ENCODE assay signal across 8 cellular contexts in genomic region chrX:107700317-107700774, GRCh38.
DNase-seq lines count a peak whose midpoint lies in the region; ATAC-seq, FAIRE-seq and TF ChIP-seq lines count a peak whose summit lies in the region.

No MANE protein-coding gene starts in this region.

- TF ChIP-seq CTCF in IMR-90 (conservative IDR thresholded peaks at IDR 0.05; ENCODE audit: low read depth, low read length) (no peak), K562 (IDR thresholded peaks at IDR 0.05 in 2 of 3, conservative IDR thresholded peaks at IDR 0.05 in 1 of 3; ENCODE audit: insufficient read depth in 2 of 3, low read depth in 1 of 3, low read length in 3 of 3) (no peak), suprapubic skin (IDR thresholded peaks at IDR 0.05) (no peak)

- H3K27ac ChIP-seq in IMR-90 (ENCODE audit: insufficient read depth, low read length) (no peak overlapping the region), K562 (ENCODE audit: extremely low read depth, low read depth, low read length) (no peak overlapping the region), suprapubic skin (peak overlapping the region; percentile 82)

- no peak for DNase-seq in IMR-90
- no peak for DNase-seq in K562 (ENCODE audit: extremely low read depth in 1 of 4, low spot score in 3 of 4)
- peak; percentile 93 for DNase-seq in iris pigment epithelial cell (ENCODE audit: low read depth)
- DNase-seq in suprapubic skin (ENCODE audit: low spot score in 2 of 2): peak in 1 of 2 donors; percentile 67
- no peak for DNase-seq in LoVo (ENCODE audit: low spot score)
- DNase-seq in NCI-H2196 treated with DMSO at 0.1 percent for 48 hours (lab: John Stamatoyannopoulos, UW; ENCODE audit: unreplicated experiment): no peak
- DNase-seq in NCI-H524 (lab: John Stamatoyannopoulos, UW): no peak
- no peak for DNase-seq in NCI-H1105 (lab: John Stamatoyannopoulos, UW)

- H3K27me3 ChIP-seq in IMR-90 (ENCODE audit: control insufficient read depth, insufficient read depth, low read length): peaks cover 12% of the 10 kb centered on the region
- no peaks in the 10 kb centered on the region for H3K27me3 ChIP-seq in K562 (ENCODE audit: control insufficient read depth in 2 of 2, insufficient read depth in 2 of 2, low read length in 2 of 2)
- no peaks in the 10 kb centered on the region for H3K27me3 ChIP-seq in suprapubic skin

- no peak for TF ChIP-seq RAD21 in IMR-90 (IDR thresholded peaks at IDR 0.05; ENCODE audit: low read length)
- no peak for TF ChIP-seq RAD21 in K562 (CRISPR knock-in tag; conservative IDR thresholded peaks at IDR 0.05 in 1 of 2, IDR thresholded peaks at IDR 0.05 in 1 of 2)

- POLR2A ChIA-PET in IMR-90 (lab: Charles Lee; ENCODE audit: unreplicated experiment) (no interaction called here), K562 (lab: Yijun Ruan, JAX) (interaction anchor here (1.5 kb wide), 1 partner anchor 22 kb away, joined by 5 read pairs; no protein-coding TSS in a partner anchor)

- no peaks in the 10 kb centered on the region for H3K79me1 ChIP-seq in IMR-90 (ENCODE audit: low read depth in 1 of 2, low read length in 2 of 2)

- no peak overlapping the region for H2AK9ac ChIP-seq in IMR-90 (replicated peaks; ENCODE audit: low read depth, low read length, poor library complexity)

- TF ChIP-seq POLR2A in IMR-90 (IDR thresholded peaks at IDR 0.05; ENCODE audit: low read depth, low read length): no peak
- TF ChIP-seq POLR2A in K562 (conservative IDR thresholded peaks at IDR 0.05): no peak
- TF ChIP-seq POLR2A in suprapubic skin (IDR thresholded peaks at IDR 0.05): no peak

- no peaks in the 10 kb centered on the region for H3K79me2 ChIP-seq in K562 (ENCODE audit: control insufficient read depth, insufficient read depth, low read length)

- H2BK20ac ChIP-seq in IMR-90 (ENCODE audit: low read depth, low read length): no peak overlapping the region

- H3K9me3 ChIP-seq in IMR-90 (ENCODE audit: control insufficient read depth, insufficient read depth, low read length) (no peaks in the 10 kb centered on the region), K562 (replicated peaks; ENCODE audit: control insufficient read depth, insufficient read depth, low read depth, low read length) (no peaks in the 10 kb centered on the region), suprapubic skin (no peaks in the 10 kb centered on the region)

- BruUV-seq in IMR-90 (replicated peaks; lab: Mats Ljungman, UMichigan) (no TSS peak), K562 (replicated peaks; lab: Mats Ljungman, UMichigan) (no TSS peak)

- no peak for TF ChIP-seq EP300 in K562 (IDR thresholded peaks at IDR 0.05; ENCODE audit: low read length)
- TF ChIP-seq EP300 in suprapubic skin (IDR thresholded peaks at IDR 0.05): peak; percentile 63

- H3K9me1 ChIP-seq in IMR-90 (ENCODE audit: insufficient read depth, low read length) (no peaks in the 10 kb centered on the region), K562 (ENCODE audit: control insufficient read depth, insufficient read depth, low read length) (no peaks in the 10 kb centered on the region)

- H3K4me2 ChIP-seq in IMR-90 (ENCODE audit: low read depth, low read length) (no peak overlapping the region), K562 (ENCODE audit: insufficient read depth, low read length) (no peak overlapping the region)

- no peak overlapping the region for H4K5ac ChIP-seq in IMR-90 (ENCODE audit: low read depth, low read length)

- 17% methylated on average over 1 of the region's 4 CpGs; no CpG with 5 or more reads in 1 of the 2 experiments for WGBS in IMR-90 (ENCODE audit: extremely low coverage in 2 of 2, insufficient read length in 1 of 2), 2 experiments
- WGBS in K562 (ENCODE audit: insufficient coverage, low coverage, missing lambda C conversion rate): 0% methylated on average over 4 of the region's 4 CpGs
- 14% methylated on average over 4 of the region's 4 CpGs for WGBS in suprapubic skin

- H4K20me1 ChIP-seq in IMR-90 (ENCODE audit: insufficient read depth, low read length): no peaks in the 10 kb centered on the region
- H4K20me1 ChIP-seq in K562 (replicated peaks; ENCODE audit: control insufficient read depth, insufficient read depth, low read length): no peaks in the 10 kb centered on the region

- no peak overlapping the region for H4K8ac ChIP-seq in IMR-90 (ENCODE audit: low read depth in 2 of 2, low read length in 2 of 2)

- no peak overlapping the region for H2AFZ ChIP-seq in IMR-90 (replicated peaks; ENCODE audit: low read length, poor library complexity)
- H2AFZ ChIP-seq in K562 (ENCODE audit: low read depth, low read length): 0 out of 2 replicates have a peak overlapping the region, but pooled peaks have one; percentile 9

- no peak overlapping the region for H3K4ac ChIP-seq in IMR-90 (ENCODE audit: low read depth, low read length)

- dilution Hi-C loops in IMR-90 (cut with HindIII; ENCODE audit: low sequenced_read_pairs, unreplicated experiment): no loop called here

- ATAC-seq in IMR-90 (ENCODE audit: low read depth) (peak; percentile 44; the same call in 1 of the 2 replicates), K562 (no peak; the same call in 2 of the 3 replicates)

- no peak overlapping the region for H4K91ac ChIP-seq in IMR-90 (ENCODE audit: insufficient read depth, low read depth, low read length)

- H2BK15ac ChIP-seq in IMR-90 (ENCODE audit: low read depth, low read length): no peak overlapping the region

- H3K36me3 ChIP-seq in IMR-90 (ENCODE audit: control insufficient read depth, insufficient read depth, low read length) (no peaks in the 10 kb centered on the region), K562 (ENCODE audit: control insufficient read depth, insufficient read depth, low read length) (no peaks in the 10 kb centered on the region), suprapubic skin (no peaks in the 10 kb centered on the region)

- no peak overlapping the region for H2AK5ac ChIP-seq in IMR-90 (ENCODE audit: low read depth, low read length)

- intact Hi-C loops in IMR-90 (cut with micrococcal nuclease): no loop called here
- intact Hi-C loops in K562 (cut with micrococcal nuclease): no loop called here

- in situ Hi-C loops in IMR-90 (cut with MboI; ENCODE audit: low sequenced_read_pairs): no loop called here
- in situ Hi-C loops in K562 (cut with MboI): no loop called here

- H3K23ac ChIP-seq in IMR-90 (ENCODE audit: low read depth, low read length): no peak overlapping the region

- H2BK120ac ChIP-seq in IMR-90 (ENCODE audit: low read depth, low read length): no peak overlapping the region

- CTCF ChIA-PET in IMR-90 (lab: Yijun Ruan, JAX) (no interaction called here), K562 (lab: Yijun Ruan, JAX; ENCODE audit: low intra/inter-chr PET ratio) (no interaction called here)

- H3K14ac ChIP-seq in IMR-90 (replicated peaks; ENCODE audit: low read depth, low read length): no peak overlapping the region

- H3K56ac ChIP-seq in IMR-90 (ENCODE audit: extremely low read depth, insufficient read depth, low read length): no peak overlapping the region

- H3K4me1 ChIP-seq in IMR-90 (ENCODE audit: control insufficient read depth, insufficient read depth, low read length): no peaks in the 10 kb centered on the region
- H3K4me1 ChIP-seq in K562 (replicated peaks in 1 of 2; ENCODE audit: control insufficient read depth in 2 of 2, insufficient read depth in 2 of 2, low read length in 2 of 2): peaks cover 0 to 2% of the 10 kb centered on the region in 2 experiments; a peak in 1 of 5 replicates
- peaks cover 24% of the 10 kb centered on the region for H3K4me1 ChIP-seq in suprapubic skin

- H2BK5ac ChIP-seq in IMR-90 (ENCODE audit: low read depth, low read length, poor library complexity, severe bottlenecking): no peak overlapping the region

- H3K18ac ChIP-seq in IMR-90 (ENCODE audit: low read depth, low read length): no peak overlapping the region

- no peak for FAIRE-seq in K562 (lab: Jason Lieb, UNC)

- no peak overlapping the region for H3K4me3 ChIP-seq in IMR-90 (ENCODE audit: insufficient read depth, low read depth, low read length)
- no peak overlapping the region for H3K4me3 ChIP-seq in K562
- no peak overlapping the region for H3K4me3 ChIP-seq in suprapubic skin

- H3K9ac ChIP-seq in IMR-90 (ENCODE audit: low read depth, low read length) (no peak overlapping the region), K562 (ENCODE audit: insufficient read depth in 1 of 2, low read depth in 2 of 2, low read length in 2 of 2) (no peak overlapping the region)

TF ChIP-seq in IMR-90, 13 proteins besides CTCF, POLR2A, EP300 and RAD21:
- TF ChIP-seq CEBPB (IDR thresholded peaks at IDR 0.05; ENCODE audit: low read depth, low read length): no peak
TF ChIP-seq in IMR-90: peak in this region for 0.

TF ChIP-seq in K562, 482 proteins besides CTCF, POLR2A, EP300 and RAD21:
- TF ChIP-seq CC2D1A (IDR thresholded peaks at IDR 0.05): no peak
- no peak for TF ChIP-seq OTX1 (CRISPR knock-in tag; IDR thresholded peaks at IDR 0.05)
- no peak for TF ChIP-seq RBM22 (IDR thresholded peaks at IDR 0.05; ENCODE audit: low read depth, low read length, poor library complexity, severe bottlenecking)
- TF ChIP-seq ZNF232 (CRISPR knock-in tag; IDR thresholded peaks at IDR 0.05): no peak
- TF ChIP-seq DMBX1 (CRISPR knock-in tag; IDR thresholded peaks at IDR 0.05; ENCODE audit: borderline replicate concordance): no peak
- TF ChIP-seq ZNF778 (CRISPR knock-in tag; IDR thresholded peaks at IDR 0.05): no peak
- TF ChIP-seq ZNF398 (CRISPR knock-in tag; IDR thresholded peaks at IDR 0.05): no peak
- TF ChIP-seq NCOA4 (IDR thresholded peaks at IDR 0.05; ENCODE audit: partially characterized antibody): no peak
- TF ChIP-seq, protein P1, sequence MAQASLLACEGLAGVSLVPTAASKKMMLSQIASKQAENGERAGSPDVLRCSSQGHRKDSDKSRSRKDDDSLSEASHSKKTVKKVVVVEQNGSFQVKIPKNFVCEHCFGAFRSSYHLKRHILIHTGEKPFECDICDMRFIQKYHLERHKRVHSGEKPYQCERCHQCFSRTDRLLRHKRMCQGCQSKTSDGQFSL (CRISPR knock-in tag; IDR thresholded peaks at IDR 0.05): no peak
- TF ChIP-seq, protein P1 (tag; IDR thresholded peaks at IDR 0.05): no peak
